ENCODE assay signal across 8 cellular contexts in genomic region chr21:44138039-44138438, GRCh38. TPM values are rescaled to one million over a fixed set of nuclear protein-coding genes. Genes with fewer than 3 reads are reported as not detected.
DNase-seq lines count a peak whose midpoint lies in the region; ATAC-seq, FAIRE-seq and TF ChIP-seq lines count a peak whose summit lies in the region.
"Not testable (repeated sequence)": the region's sequence is repeated elsewhere in the genome, so short reads cannot be mapped to it uniquely, and the experiment has no call there.

No MANE protein-coding gene starts in this region.

- H3K36me3 Mint-ChIP-seq in WTC11; stimulated activated effector memory CD8-positive, alpha-beta T cell treated with anti-CD3 and anti-CD28 coated beads, Interleukin-12 subunit alpha, Interleukin-12 subunit beta, amount 100 ng/mL, for 72 hours: not testable (repeated sequence)

- not testable (repeated sequence) for H3K27me3 Mint-ChIP-seq in WTC11 (ENCODE audit: low read depth)

- H3K27ac Mint-ChIP-seq in WTC11; stimulated activated effector memory CD8-positive, alpha-beta T cell treated with anti-CD3 and anti-CD28 coated beads, Interleukin-12 subunit alpha, Interleukin-12 subunit beta, amount 100 ng/mL, for 72 hours: not testable (repeated sequence)

- TF ChIP-seq RAD21 in A549 (conservative IDR thresholded peaks at IDR 0.05 in 1 of 2, IDR thresholded peaks at IDR 0.05 in 1 of 2); H1 (IDR thresholded peaks at IDR 0.05 in 1 of 2, conservative IDR thresholded peaks at IDR 0.05 in 1 of 2; ENCODE audit: low read depth in 2 of 2, low read length in 2 of 2): not testable (repeated sequence)

- not testable (repeated sequence) for TF ChIP-seq POLR2A in A549 (IDR thresholded peaks at IDR 0.05; ENCODE audit: low read length); H1 (IDR thresholded peaks at IDR 0.05; ENCODE audit: control extremely low read depth in 1 of 2, low read depth in 2 of 2, low read length in 2 of 2)

- not testable (repeated sequence) for H3K79me2 ChIP-seq in H1 (ENCODE audit: control insufficient read depth in 1 of 2, insufficient read depth in 2 of 2, low read length in 2 of 2)

- ATAC-seq in A549 (peak; percentile 70 to 80; a peak in 5 of 6 replicates), GM18520 (IDR thresholded peaks at IDR 0.05; ENCODE audit: unreplicated experiment) (peak; percentile 66), HG03432 (IDR thresholded peaks at IDR 0.05; ENCODE audit: unreplicated experiment) (peak; percentile 41), WTC11 (peak; percentile 80), left lung (peak; percentile 76)
- ATAC-seq in stimulated activated effector memory CD8-positive, alpha-beta T cell treated with anti-CD3 and anti-CD28 coated beads, Interleukin-12 subunit alpha, Interleukin-12 subunit beta, amount 100 ng/mL, for 72 hours, result peak; percentile 69

- not testable (repeated sequence) for H2BK120ac ChIP-seq in H1 (replicated peaks; ENCODE audit: low read depth, low read length)

- not testable (repeated sequence) for H3K9me3 ChIP-seq in A549; H1 (ENCODE audit: insufficient read depth in 2 of 2, low read depth in 1 of 2, low read length in 1 of 2); left lung

- H3K23me2 ChIP-seq in H1 (ENCODE audit: low read depth, low read length), result not testable (repeated sequence)

- TF ChIP-seq EP300 in A549 (IDR thresholded peaks at IDR 0.05); H1 (IDR thresholded peaks at IDR 0.05; ENCODE audit: borderline replicate concordance in 1 of 2, low read depth in 2 of 2, low read length in 2 of 2): not testable (repeated sequence)

- CTCF ChIA-PET in A549 (lab: Yijun Ruan, JAX); WTC11 (lab: Charles Lee); H1 (lab: Charles Lee; ENCODE audit: partially characterized antibody): not testable (repeated sequence)

- H4K20me1 ChIP-seq in H1 (replicated peaks in 1 of 2; ENCODE audit: control insufficient read depth in 1 of 2, insufficient read depth in 2 of 2, low read length in 2 of 2), result not testable (repeated sequence)

- POLR2A ChIA-PET in A549 (lab: Yijun Ruan, JAX); WTC11 (lab: Charles Lee); H1 (lab: Charles Lee; ENCODE audit: partially characterized antibody): not testable (repeated sequence)

- not testable (repeated sequence) for H2AFZ ChIP-seq in H1 (ENCODE audit: low read length)

- not testable (repeated sequence) for H3K9ac ChIP-seq in H1 (replicated peaks in 1 of 4; ENCODE audit: extremely low read depth in 1 of 4, low read depth in 3 of 4, low read length in 3 of 4)

- H3K4me2 ChIP-seq in A549; H1 (ENCODE audit: insufficient read depth in 1 of 2, low read depth in 2 of 2, low read length in 2 of 2): not testable (repeated sequence)

- H3K27me3 ChIP-seq in H1 (replicated peaks in 1 of 4; ENCODE audit: control insufficient read depth in 3 of 4, extremely low read depth in 1 of 4, insufficient read depth in 3 of 4, low read length in 3 of 4); left lung: not testable (repeated sequence)

- H4K8ac ChIP-seq in H1 (ENCODE audit: extremely low read depth, insufficient read depth, low read length), result not testable (repeated sequence)

- H3K4me3 Mint-ChIP-seq in WTC11; stimulated activated effector memory CD8-positive, alpha-beta T cell treated with anti-CD3 and anti-CD28 coated beads, Interleukin-12 subunit alpha, Interleukin-12 subunit beta, amount 100 ng/mL, for 72 hours: not testable (repeated sequence)

- intact Hi-C loops in left lung (cut with DNase I), result not testable (repeated sequence)

- H2BK5ac ChIP-seq in H1 (ENCODE audit: low read depth, low read length), result not testable (repeated sequence)

- H3K4me1 Mint-ChIP-seq in WTC11; stimulated activated effector memory CD8-positive, alpha-beta T cell treated with anti-CD3 and anti-CD28 coated beads, Interleukin-12 subunit alpha, Interleukin-12 subunit beta, amount 100 ng/mL, for 72 hours: not testable (repeated sequence)

- not testable (repeated sequence) for H2BK12ac ChIP-seq in H1 (ENCODE audit: low read depth, low read length)

- TF ChIP-seq CTCF in A549 (IDR thresholded peaks at IDR 0.05); WTC11 (IDR thresholded peaks at IDR 0.05); H1 (IDR thresholded peaks at IDR 0.05; ENCODE audit: control extremely low read depth in 1 of 3, insufficient read depth in 1 of 3, low read depth in 1 of 3, low read length in 3 of 3); left lung (IDR thresholded peaks at IDR 0.05): not testable (repeated sequence)

- no CpG with 5 or more reads among the region's 15 CpGs for WGBS in A549 (ENCODE audit: missing lambda C conversion rate)
- no CpG with 5 or more reads among the region's 15 CpGs for WGBS in H1 (ENCODE audit: extremely low coverage in 1 of 2, insufficient coverage in 1 of 2, insufficient read length in 1 of 2, insufficient replicate concordance in 2 of 2, low coverage in 1 of 2, low lambda C conversion rate in 2 of 2, missing lambda C conversion rate in 1 of 2), 2 experiments

- H3K36me3 ChIP-seq in H1 (ENCODE audit: control insufficient read depth in 2 of 4, insufficient read depth in 4 of 4, low read length in 3 of 4); left lung: not testable (repeated sequence)

- H2BK15ac ChIP-seq in H1 (ENCODE audit: low read length), result not testable (repeated sequence)

- not testable (repeated sequence) for H3K9me3 Mint-ChIP-seq in WTC11; stimulated activated effector memory CD8-positive, alpha-beta T cell treated with anti-CD3 and anti-CD28 coated beads, Interleukin-12 subunit alpha, Interleukin-12 subunit beta, amount 100 ng/mL, for 72 hours

- not testable (repeated sequence) for H3K14ac ChIP-seq in H1 (ENCODE audit: insufficient read length)

- H4K5ac ChIP-seq in H1 (ENCODE audit: insufficient read length, low read depth, low read length), result not testable (repeated sequence)

- not testable (repeated sequence) for H3K4me3 ChIP-seq in A549; H1 (ENCODE audit: extremely low read depth in 1 of 4, insufficient read depth in 2 of 4, low read depth in 3 of 4, low read length in 4 of 4); left lung

- H2BK20ac ChIP-seq in H1 (ENCODE audit: low read length), result not testable (repeated sequence)

- H3K4me1 ChIP-seq in A549; H1 (replicated peaks in 1 of 4; ENCODE audit: control insufficient read depth in 3 of 4, insufficient read depth in 4 of 4, low read length in 3 of 4); left lung: not testable (repeated sequence)

- not testable (repeated sequence) for H3K56ac ChIP-seq in H1 (replicated peaks; ENCODE audit: insufficient read length, low read depth, low read length)

- H4K91ac ChIP-seq in H1 (replicated peaks; ENCODE audit: insufficient read length, low read length), result not testable (repeated sequence)

- not testable (repeated sequence) for H2AK5ac ChIP-seq in H1 (ENCODE audit: low read depth, low read length)

- H3K23ac ChIP-seq in H1 (ENCODE audit: insufficient read length), result not testable (repeated sequence)

- not testable (repeated sequence) for H3K4ac ChIP-seq in H1 (replicated peaks; ENCODE audit: insufficient read length, low read depth, low read length)

- DNase-seq in A549 (ENCODE audit: low read depth in 1 of 2, low spot score in 1 of 2); H1 (ENCODE audit: low read depth in 1 of 2, low spot score in 2 of 2); left lung: not testable (repeated sequence)
- peak; percentile 14 for DNase-seq in WTC11 (ENCODE audit: low spot score)
- DNase-seq in activated T-cell treated with anti-CD3 and anti-CD28 coated beads, Interleukin-2, amount 50 U/mL, for 48 hours, result peak; percentile 58 to 69
- peak in 1 of 2 donors; percentile 48 for DNase-seq in stimulated activated effector memory CD8-positive, alpha-beta T cell treated with anti-CD3 and anti-CD28 coated beads, Interleukin-12 subunit alpha, Interleukin-12 subunit beta, amount 100 ng/mL, for 72 hours (ENCODE audit: low spot score in 2 of 2)

- H3K79me1 ChIP-seq in H1 (ENCODE audit: low read depth, low read length), result not testable (repeated sequence)

- H3K18ac ChIP-seq in H1 (ENCODE audit: extremely low read depth, low read length), result not testable (repeated sequence)

- not testable (repeated sequence) for FAIRE-seq in A549 (lab: Jason Lieb, UNC)
- peak; percentile 89 for FAIRE-seq in H1 (lab: Jason Lieb, UNC)

- not testable (repeated sequence) for H3K27ac ChIP-seq in A549; H1 (ENCODE audit: low read depth, low read length); left lung

RNA-seq across cellular contexts. Expression of gene GATD3, which starts 4.6 kb away (rescaled TPM):
- polyA plus RNA-seq in A549 (2011; rRNA removed) (6.8 and 7.0 TPM in 2 replicates), A549 (2017; fragmentation: RNase III; extraction: RNeasy Plus Mini Kit Qiagen cat#74134 plus additional on column Dnase treatment) (6.1 to 7.9 TPM (median 7.3 TPM) in 3 replicates), H1 (2011; rRNA removed) (17.9 and 24.8 TPM in 2 replicates)
- polyA plus RNA-seq in A549 (2012; cell fraction: cytosol; rRNA removed), result 5.3 and 9.8 TPM in 2 replicates
- polyA plus RNA-seq in A549 (2012; cell fraction: nucleus; rRNA removed), result 12.4 and 15.7 TPM in 2 replicates
- polyA minus RNA-seq in A549 (2011; rRNA and poly(A)+ RNA removed), result 7.3 and 12.1 TPM in 2 replicates
- total RNA-seq in WTC11 (2021) (29.5 to 39.0 TPM (median 32.9 TPM) in 3 replicates), left lung (10 to 100 TPM in 1 of 2 donors, 1 to 10 TPM in 1; 8.8 to 10.8 TPM)
- 5.4 and 9.7 TPM in 2 replicates for total RNA-seq in H1 (2021; fragmentation: NEBNext Ultra II Directional; extraction: Animal tissue kit (Norgen Biotek cat#: 25700))
- 18.6 TPM for polyA plus RNA-seq in H1 (2011; cell fraction: cytosol; rRNA removed)
- 31.5 TPM for polyA plus RNA-seq in H1 (2011; cell fraction: nucleus; rRNA removed)
- polyA plus RNA-seq in H1 (2012, experiment 1 of 2), result 10.0 to 15.4 TPM (median 13.2 TPM) in 4 replicates
- 13.9 TPM for polyA plus RNA-seq in H1 (2012, experiment 2 of 2)
- polyA plus RNA-seq in H1 (2013, experiment 1 of 2), result 10.2 TPM
- 11.4 TPM for polyA plus RNA-seq in H1 (2013, experiment 2 of 2)
- 13.5 and 18.0 TPM in 2 replicates for polyA minus RNA-seq in H1 (2011; rRNA and poly(A)+ RNA removed)
- 11.0 TPM for polyA minus RNA-seq in H1 (2011; cell fraction: cytosol; rRNA and poly(A)+ RNA removed)
- 22.2 TPM for polyA minus RNA-seq in H1 (2011; cell fraction: nucleus; rRNA and poly(A)+ RNA removed)

RNA-seq across cellular contexts. Expression of gene PWP2, which starts 30.8 kb away (rescaled TPM):
- polyA plus RNA-seq in A549 (2011; rRNA removed) (3.0 and 5.8 TPM in 2 replicates), A549 (2017; fragmentation: RNase III; extraction: RNeasy Plus Mini Kit Qiagen cat#74134 plus additional on column Dnase treatment) (8.7 to 10.7 TPM (median 9.8 TPM) in 3 replicates), H1 (2011; rRNA removed) (4.3 and 4.4 TPM in 2 replicates)
- polyA plus RNA-seq in A549 (2012; cell fraction: cytosol; rRNA removed), result 1.6 and 3.0 TPM in 2 replicates
- 7.9 and 8.8 TPM in 2 replicates for polyA plus RNA-seq in A549 (2012; cell fraction: nucleus; rRNA removed)
- 0.73 and 8.7 TPM in 2 replicates for polyA minus RNA-seq in A549 (2011; rRNA and poly(A)+ RNA removed)
- total RNA-seq in WTC11 (2021) (30.6 to 41.6 TPM (median 36.3 TPM) in 3 replicates), left lung (1 to 10 TPM; 3.9 to 6.7 TPM)
- 6.7 and 11.8 TPM in 2 replicates for total RNA-seq in H1 (2021; fragmentation: NEBNext Ultra II Directional; extraction: Animal tissue kit (Norgen Biotek cat#: 25700))
- polyA plus RNA-seq in H1 (2011; cell fraction: cytosol; rRNA removed), result 6.4 TPM
- 32.4 TPM for polyA plus RNA-seq in H1 (2011; cell fraction: nucleus; rRNA removed)
- 4.5 to 12.2 TPM (median 9.8 TPM) in 4 replicates for polyA plus RNA-seq in H1 (2012, experiment 1 of 2)
- 7.7 TPM for polyA plus RNA-seq in H1 (2012, experiment 2 of 2)
- polyA plus RNA-seq in H1 (2013, experiment 1 of 2), result 1.8 TPM
- 0.77 TPM for polyA plus RNA-seq in H1 (2013, experiment 2 of 2)
- 11.8 and 13.2 TPM in 2 replicates for polyA minus RNA-seq in H1 (2011; rRNA and poly(A)+ RNA removed)
- polyA minus RNA-seq in H1 (2011; cell fraction: cytosol; rRNA and poly(A)+ RNA removed), result 10.4 TPM
- 14.9 TPM for polyA minus RNA-seq in H1 (2011; cell fraction: nucleus; rRNA and poly(A)+ RNA removed)
